In the genomic region with DNA sequence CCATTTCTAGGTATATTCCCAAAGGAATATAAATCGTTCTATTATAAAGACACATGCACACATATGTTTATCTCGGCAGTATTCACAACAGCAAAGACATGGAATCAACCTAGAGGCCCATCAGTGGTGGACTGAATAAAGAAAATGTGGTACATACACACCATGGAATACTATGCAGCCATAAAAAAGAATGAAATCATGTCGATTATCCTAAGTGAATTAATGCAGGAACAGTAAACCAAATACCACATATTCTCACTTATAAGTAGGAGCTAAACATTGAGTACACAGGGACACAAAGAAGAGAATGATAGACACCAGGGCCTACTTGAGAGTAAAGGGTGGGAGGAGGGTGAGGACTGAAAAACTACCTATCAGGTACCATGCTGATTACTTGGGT, we compare ENCODE assay signal across 7 cellular contexts. TPM values are rescaled to one million over a fixed set of nuclear protein-coding genes. Genes with fewer than 3 reads are reported as not detected.
A peak's percentile ranks its signal among the peaks of the same experiment; 100 is the strongest.
DNase-seq lines count a peak whose midpoint lies in the region; TF ChIP-seq lines count a peak whose summit lies in the region.
"Not testable (repeated sequence)": the region's sequence is repeated elsewhere in the genome, so short reads cannot be mapped to it uniquely, and the experiment has no call there.

No MANE protein-coding gene starts in this region.

- BruUV-seq in PC-9 (replicated peaks; lab: Mats Ljungman, UMichigan), result not testable (repeated sequence)

- peaks cover 35 to 99% (median 72%) of the 10 kb centered on the region in 10 experiments for H3K4me1 ChIP-seq in BLaER1 treated with 17β-estradiol and CSF1 and Interleukin-3, amounts not matched to agents 10 nM and 100 nM
- peaks cover 27% of the 10 kb centered on the region for H3K4me1 ChIP-seq in HEK293 (ENCODE audit: control insufficient read depth, insufficient read depth, low read length)
- H3K4me1 ChIP-seq in PC-9 (replicated peaks; ENCODE audit: insufficient read depth), result peaks cover 52% of the 10 kb centered on the region
- peaks cover 51% of the 10 kb centered on the region for H3K4me1 ChIP-seq in SJSA1 (replicated peaks)
- peaks cover 31% of the 10 kb centered on the region for H3K4me1 ChIP-seq in smooth muscle cell (ENCODE audit: low read depth)

- H3K9me3 ChIP-seq in BLaER1 treated with 17β-estradiol and CSF1 and Interleukin-3, amounts not matched to agents 10 nM and 100 nM (replicated peaks in 1 of 11); HEK293 (ENCODE audit: control insufficient read depth, insufficient read depth, low read depth, low read length); PC-9 (ENCODE audit: insufficient read depth, low read depth); SJSA1 (replicated peaks); smooth muscle cell (replicated peaks; ENCODE audit: low read depth): not testable (repeated sequence)

- POLR2A ChIA-PET in HEK293 (lab: Yijun Ruan, JAX); PC-9 (lab: Charles Lee; ENCODE audit: unreplicated experiment): not testable (repeated sequence)

- H3F3A ChIP-seq in PC-9 (ENCODE audit: insufficient read depth, low read depth) (peaks cover 42% of the 10 kb centered on the region), smooth muscle cell (ENCODE audit: low read depth) (peaks cover 34% of the 10 kb centered on the region)

- TF ChIP-seq CTCF in HEK293 (tag by site-specific recombination; IDR thresholded peaks at IDR 0.05); PC-9 (conservative IDR thresholded peaks at IDR 0.05); brain microvascular endothelial cell (IDR thresholded peaks at IDR 0.05; ENCODE audit: low read depth, low read length, missing control alignments); smooth muscle cell (IDR thresholded peaks at IDR 0.05; ENCODE audit: borderline replicate concordance, insufficient read depth, poor library complexity, severe bottlenecking): not testable (repeated sequence)

- H3K4me3 ChIP-seq in BLaER1 treated with 17β-estradiol and CSF1 and Interleukin-3, amounts not matched to agents 10 nM and 100 nM; HEK293 (ENCODE audit: low read depth, low read length); PC-9; SJSA1; brain microvascular endothelial cell (ENCODE audit: low read depth, low read length); smooth muscle cell: not testable (repeated sequence)

- H3K36me3 ChIP-seq in BLaER1 treated with 17β-estradiol and CSF1 and Interleukin-3, amounts not matched to agents 10 nM and 100 nM; HEK293 (ENCODE audit: control insufficient read depth in 2 of 2, insufficient read depth in 1 of 2, low read length in 2 of 2); PC-9 (ENCODE audit: low read depth); SJSA1; brain microvascular endothelial cell (replicated peaks); smooth muscle cell (ENCODE audit: low read depth): not testable (repeated sequence)

- not testable (repeated sequence) for H2AFZ ChIP-seq in PC-9; smooth muscle cell (ENCODE audit: low read depth)

- not testable (repeated sequence) for H3K79me2 ChIP-seq in PC-9 (ENCODE audit: low read depth); smooth muscle cell (ENCODE audit: low read depth)

- H3K9ac ChIP-seq in BLaER1 treated with 17β-estradiol and CSF1 and Interleukin-3, amounts not matched to agents 10 nM and 100 nM, result peak overlapping the region in 1 of 11 experiments; percentile 57; a peak in 1 of 22 replicates
- H3K9ac ChIP-seq in smooth muscle cell (ENCODE audit: low read depth), result not testable (repeated sequence)

- not testable (repeated sequence) for H4K20me1 ChIP-seq in BLaER1 treated with 17β-estradiol and CSF1 and Interleukin-3, amounts not matched to agents 10 nM and 100 nM; PC-9 (ENCODE audit: insufficient read depth); smooth muscle cell (ENCODE audit: low read depth)

- peaks cover 10 to 19% (median 17%) of the 10 kb centered on the region in 11 experiments for H3K27me3 ChIP-seq in BLaER1 treated with 17β-estradiol and CSF1 and Interleukin-3, amounts not matched to agents 10 nM and 100 nM
- H3K27me3 ChIP-seq in PC-9 (ENCODE audit: insufficient read depth, low read depth); SJSA1 (replicated peaks); brain microvascular endothelial cell (replicated peaks); smooth muscle cell (ENCODE audit: low read depth): not testable (repeated sequence)

- peak overlapping the region in 10 of 11 experiments; percentile 18 to 100 (median 95); a peak in 15 of 22 replicates for H3K27ac ChIP-seq in BLaER1 treated with 17β-estradiol and CSF1 and Interleukin-3, amounts not matched to agents 10 nM and 100 nM
- H3K27ac ChIP-seq in HEK293 (ENCODE audit: extremely low read depth, low read depth, low read length), result not testable (repeated sequence)
- peak overlapping the region; percentile 68 for H3K27ac ChIP-seq in PC-9
- peak overlapping the region; percentile 38 for H3K27ac ChIP-seq in SJSA1
- peak overlapping the region; percentile 35 for H3K27ac ChIP-seq in brain microvascular endothelial cell
- peak overlapping the region; percentile 21 for H3K27ac ChIP-seq in epithelial cell of prostate
- H3K27ac ChIP-seq in smooth muscle cell (ENCODE audit: low read depth), result peak overlapping the region; percentile 22

- not testable (repeated sequence) for DNase-seq in PC-9; SJSA1 (ENCODE audit: low read depth in 1 of 2, low spot score in 2 of 2); brain microvascular endothelial cell; epithelial cell of prostate (ENCODE audit: low read depth, low spot score); smooth muscle cell (lab: John Stamatoyannopoulos, UW; ENCODE audit: unreplicated experiment)

- intact Hi-C loops in PC-9 (cut with micrococcal nuclease; ENCODE audit: unreplicated experiment), result not testable (repeated sequence)

- CTCF ChIA-PET in HEK293 (lab: Yijun Ruan, JAX); PC-9 (lab: Charles Lee): not testable (repeated sequence)

- in situ Hi-C loops in brain microvascular endothelial cell (cut with HindIII; ENCODE audit: low pct_ligation_motif_present, low sequenced_read_pairs), result not testable (repeated sequence)

- WGBS in smooth muscle cell (ENCODE audit: low lambda C conversion rate), result 93% methylated on average over 3 of the region's 3 CpGs

- H3K4me2 ChIP-seq in BLaER1 treated with 17β-estradiol and CSF1 and Interleukin-3, amounts not matched to agents 10 nM and 100 nM, result peak overlapping the region in 9 of 11 experiments; percentile 17 to 95 (median 86); a peak in 16 of 22 replicates
- H3K4me2 ChIP-seq in PC-9, result peak overlapping the region; percentile 28; the same call in 1 of the 2 replicates
- not testable (repeated sequence) for H3K4me2 ChIP-seq in smooth muscle cell

- not testable (repeated sequence) for H3K9me2 ChIP-seq in PC-9 (ENCODE audit: insufficient read depth)

TF ChIP-seq in HEK293, 187 proteins besides CTCF, POLR2A, EP300 and RAD21:
- TF ChIP-seq ZNF580 (tag by site-specific recombination; IDR thresholded peaks at IDR 0.05), result peak; percentile 89
- TF ChIP-seq ZNF146 (tag by site-specific recombination; IDR thresholded peaks at IDR 0.05), result peak; percentile 98
TF ChIP-seq in HEK293: peak in this region for 2; not testable (repeated sequence) for 185.

RNA-seq across cellular contexts. Expression of gene SMAD3, which starts 37.0 kb away (rescaled TPM):
- 99.5 and 109 TPM in 2 replicates for total RNA-seq in PC-9 (2021)
- 19.5 and 22.0 TPM in 2 replicates for total RNA-seq in SJSA1 (2014; rRNA removed; shearing (Covaris generic))
- 21.9 and 25.9 TPM in 2 replicates for total RNA-seq in smooth muscle cell
- polyA plus RNA-seq in smooth muscle cell, result 20.2 and 27.7 TPM in 2 replicates
